Comparison of ENCODE assay signal across 8 cellular contexts in genomic region chr15:88621789-88622604, GRCh38. TPM values are rescaled to one million over a fixed set of nuclear protein-coding genes. Genes with fewer than 3 reads are reported as not detected.
DNase-seq lines count a peak whose midpoint lies in the region; ATAC-seq, FAIRE-seq and TF ChIP-seq lines count a peak whose summit lies in the region.

No MANE protein-coding gene starts in this region.

- TF ChIP-seq CTCF in AG04450 (IDR thresholded peaks at IDR 0.05; ENCODE audit: low read depth, low read length): no peak

- FAIRE-seq in HTR-8/SVneo (lab: Jason Lieb, UNC): no peak

- DNase-seq in AG04450 (ENCODE audit: low read depth, low spot score) (no peak), HTR-8/SVneo (ENCODE audit: insufficient read length, low spot score) (peak; percentile 29), UCSD-AML1 (lab: John Stamatoyannopoulos, UW; ENCODE audit: unreplicated experiment) (peak; percentile 30), myocyte (ENCODE audit: low read depth) (peak; percentile 62), NCI-H1092 (lab: John Stamatoyannopoulos, UW) (no peak), T1000 (lab: John Stamatoyannopoulos, UW) (no peak)
- DNase-seq in effector memory CD4-positive, alpha-beta T cell: peak; percentile 22 to 47 (median 46)

- peaks cover 49% of the 10 kb centered on the region for H3K4me1 ChIP-seq in effector memory CD4-positive, alpha-beta T cell (ENCODE audit: control insufficient read depth, insufficient read depth, low read length, poor library complexity, severe bottlenecking)

- H3K36me3 ChIP-seq in effector memory CD4-positive, alpha-beta T cell (ENCODE audit: control insufficient read depth, insufficient read depth, low read length): no peaks in the 10 kb centered on the region

- no peaks in the 10 kb centered on the region for H3K27me3 ChIP-seq in AG04450 (ENCODE audit: control insufficient read depth, insufficient read depth, low read length)
- no peaks in the 10 kb centered on the region for H3K27me3 ChIP-seq in effector memory CD4-positive, alpha-beta T cell (replicated peaks; ENCODE audit: control insufficient read depth, insufficient read depth, low read length, poor library complexity, severe bottlenecking)

- peak overlapping the region; percentile 79 for H3K27ac ChIP-seq in AG04450 (ENCODE audit: low read depth, low read length)
- H3K27ac ChIP-seq in effector memory CD4-positive, alpha-beta T cell (ENCODE audit: insufficient read depth, low read length, poor library complexity, severe bottlenecking): peak overlapping the region; percentile 87

- H3K9me3 ChIP-seq in AG04450 (ENCODE audit: control insufficient read depth, insufficient read depth, low read length): no peaks in the 10 kb centered on the region; the same call in 1 of the 2 replicates
- no peaks in the 10 kb centered on the region for H3K9me3 ChIP-seq in effector memory CD4-positive, alpha-beta T cell (ENCODE audit: control insufficient read depth, low read length)

- H3K4me3 ChIP-seq in AG04450 (ENCODE audit: low read depth, low read length): peak overlapping the region; percentile 94
- H3K4me3 ChIP-seq in effector memory CD4-positive, alpha-beta T cell (ENCODE audit: insufficient read depth, low read depth, low read length, poor library complexity, severe bottlenecking): peak overlapping the region; percentile 78

- POLR2A ChIA-PET in AG04450 (lab: Yijun Ruan, JAX): interaction anchor here (0.6 to 1.5 kb wide), 3 partner anchors 13 to 105 kb away, joined by 3 to 4 read pairs (median 4); no protein-coding TSS in a partner anchor

- CTCF ChIA-PET in AG04450 (lab: Charles Lee): interaction anchor here (0.7 to 1.2 kb wide), 3 partner anchors 77 to 153 kb away, joined by 3 to 5 read pairs (median 4); no protein-coding TSS in a partner anchor

- ATAC-seq in GM19025 (IDR thresholded peaks at IDR 0.05; ENCODE audit: low read depth, unreplicated experiment): peak; percentile 24

RNA-seq across cellular contexts. Expression of gene AEN, which starts 0.9 kb away (rescaled TPM):
- 41.8 and 49.1 TPM in 2 replicates for polyA plus RNA-seq in AG04450 (2011; rRNA removed)
- 84.7 and 102 TPM in 2 replicates for polyA minus RNA-seq in AG04450 (2011; rRNA and poly(A)+ RNA removed)
- 50.3 and 52.3 TPM in 2 replicates for total RNA-seq in myocyte
- polyA plus RNA-seq in myocyte (2012): 28.2 TPM

RNA-seq across cellular contexts. Expression of gene ISG20, which starts 16.8 kb away (rescaled TPM):
- polyA plus RNA-seq in AG04450 (2011; rRNA removed): 5.2 and 5.5 TPM in 2 replicates
- 1.4 and 1.6 TPM in 2 replicates for polyA minus RNA-seq in AG04450 (2011; rRNA and poly(A)+ RNA removed)
- 0.16 and 0.29 TPM in 2 replicates for total RNA-seq in myocyte
- polyA plus RNA-seq in myocyte (2012): 0.95 TPM

Comparison
In these comparisons a context has a peak if more than half of its experiments do, and no peak if none do; other contexts are left out.
1. DNase-seq: peak in HTR-8/SVneo (single experiment), UCSD-AML1 (single experiment), effector memory CD4-positive, alpha-beta T cell (3 of 3) and myocyte (single experiment); none in AG04450 (single experiment), NCI-H1092 (single experiment) and T1000 (single experiment).